ENCODE assay signal across 19 cellular contexts in the genomic region with DNA sequence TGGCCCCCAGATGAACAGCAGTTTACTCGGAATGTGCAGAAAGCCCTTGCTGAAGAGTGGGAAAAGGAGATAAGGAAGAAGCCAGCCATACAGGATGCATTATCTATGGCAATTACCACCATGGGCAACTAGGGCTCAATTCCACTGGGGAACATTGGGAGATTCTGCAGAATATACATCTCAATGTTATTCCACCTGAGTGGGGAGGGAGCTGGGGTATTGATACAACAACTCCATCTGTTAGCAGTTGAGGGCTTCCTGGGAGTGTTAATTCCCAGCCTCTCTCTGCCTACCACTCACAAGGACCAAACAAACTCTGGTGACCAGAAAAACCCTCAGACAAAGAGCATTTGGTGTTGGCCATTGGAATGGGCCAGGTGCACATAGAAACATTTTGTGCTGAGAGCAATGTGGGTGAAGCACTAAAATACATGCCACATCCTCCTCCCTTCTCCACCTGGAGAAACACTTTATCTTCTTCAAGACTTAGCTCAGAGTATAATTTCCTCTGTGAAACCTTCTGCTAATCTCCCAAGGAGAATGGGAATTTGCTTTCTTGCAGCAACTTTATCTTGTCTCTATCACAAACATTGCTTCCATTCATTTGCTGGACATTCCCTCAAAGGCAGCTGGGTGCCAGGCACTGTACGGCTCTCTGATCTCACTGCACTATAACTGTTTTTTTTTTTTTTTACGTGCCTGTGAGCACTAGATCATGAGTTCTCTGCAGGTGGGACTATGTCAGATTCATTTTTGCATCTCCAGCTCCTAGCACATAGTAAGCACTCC.
A peak's percentile ranks its signal among the peaks of the same experiment; 100 is the strongest.
DNase-seq lines count a peak whose midpoint lies in the region; ATAC-seq, FAIRE-seq and TF ChIP-seq lines count a peak whose summit lies in the region.
"Had no signal": no experiment of that assay in that cellular context is flagged by ENCODE, and none has a peak within 500 bp of the region (broad histone marks: within the 10 kb centered on the region; RNA-seq: fewer than 3 reads in every experiment).

No MANE protein-coding gene starts in this region.

- FAIRE-seq in urothelium cell line (lab: Jason Lieb, UNC) = peak; percentile 91
- FAIRE-seq: HepG2 had no signal

- no peaks in the 10 kb centered on the region for H3K36me3 ChIP-seq in BLaER1 treated with 17β-estradiol and CSF1 and Interleukin-3, amounts not matched to agents 10 nM and 100 nM
- H3K36me3 ChIP-seq in OCI-LY7 (ENCODE audit: insufficient read depth, low read length) = no peaks in the 10 kb centered on the region

- no peak overlapping the region for H2AFZ ChIP-seq in OCI-LY7 (ENCODE audit: low read length)

- H3K9me2 ChIP-seq in OCI-LY7 (ENCODE audit: insufficient read depth, low read length) = no peaks in the 10 kb centered on the region

- no peak for TF ChIP-seq CTCF in OCI-LY7 (conservative IDR thresholded peaks at IDR 0.05; ENCODE audit: low read length)

- DNase-seq in OCI-LY7 (ENCODE audit: low spot score) = no peak
- peak; percentile 23 for DNase-seq in myocyte (ENCODE audit: low read depth)
- DNase-seq in urothelium cell line (ENCODE audit: low spot score) = no peak
- DNase-seq in GOT3 (lab: John Stamatoyannopoulos, UW) = no peak
- DNase-seq in DMS79 treated with DMSO at 0.1 percent for 48 hours (lab: John Stamatoyannopoulos, UW) = no peak
- DNase-seq: 8988T; C1 segment of cervical spinal cord; CD4-positive, CD25-positive, alpha-beta regulatory T cell; CD8-positive, alpha-beta memory T cell; COR-L47; DMS 273 treated with DMSO at 0.1 percent for 48 hours; DMS79; GF-D8; HCEC 1CT; HFFc6; KBM-7 had no signal

- no TSS peak for BruUV-seq in OCI-LY7 (replicated peaks; lab: Mats Ljungman, UMichigan)

- H4K20me1 ChIP-seq in BLaER1 treated with 17β-estradiol and CSF1 and Interleukin-3, amounts not matched to agents 10 nM and 100 nM = no peaks in the 10 kb centered on the region
- H4K20me1 ChIP-seq in OCI-LY7 (ENCODE audit: insufficient read depth, low read length) = no peaks in the 10 kb centered on the region

- H3K79me2 ChIP-seq in OCI-LY7 (ENCODE audit: insufficient read depth, low read depth, low read length) = no peaks in the 10 kb centered on the region

- CTCF ChIA-PET in OCI-LY7 (lab: Charles Lee; ENCODE audit: unreplicated experiment) = no interaction called here

- POLR2A ChIA-PET in OCI-LY7 (lab: Charles Lee) = interaction anchor here (0.7 kb wide), 1 partner anchor 99 kb away, joined by 3 read pairs; no protein-coding TSS in a partner anchor

- H3K4me2 ChIP-seq in BLaER1 treated with 17β-estradiol and CSF1 and Interleukin-3, amounts not matched to agents 10 nM and 100 nM = peak overlapping the region in 7 of 11 experiments; percentile 7 to 68 (median 55); a peak in 10 of 22 replicates
- peak overlapping the region; percentile 40 for H3K4me2 ChIP-seq in OCI-LY7 (ENCODE audit: low read length)

- ATAC-seq in GM19397 (IDR thresholded peaks at IDR 0.05; ENCODE audit: unreplicated experiment) = no peak
- ATAC-seq: HepG2 had no signal

- no peaks in the 10 kb centered on the region; a peak in 2 of 22 replicates for H3K9me3 ChIP-seq in BLaER1 treated with 17β-estradiol and CSF1 and Interleukin-3, amounts not matched to agents 10 nM and 100 nM (replicated peaks in 1 of 11)
- peaks cover 8% of the 10 kb centered on the region; the same call in 1 of the 2 replicates for H3K9me3 ChIP-seq in OCI-LY7 (ENCODE audit: low read length)

- H3K27ac ChIP-seq in BLaER1 treated with 17β-estradiol and CSF1 and Interleukin-3, amounts not matched to agents 10 nM and 100 nM = no peak overlapping the region
- no peak overlapping the region for H3K27ac ChIP-seq in OCI-LY7 (ENCODE audit: low read depth, low read length, poor library complexity, severe bottlenecking)

- H3K27me3 ChIP-seq in BLaER1 treated with 17β-estradiol and CSF1 and Interleukin-3, amounts not matched to agents 10 nM and 100 nM = no peaks in the 10 kb centered on the region

- H3K4me1 ChIP-seq in BLaER1 treated with 17β-estradiol and CSF1 and Interleukin-3, amounts not matched to agents 10 nM and 100 nM = peaks cover 8 to 23% (median 15%) of the 10 kb centered on the region in 10 experiments; a peak in 18 of 20 replicates
- peaks cover 16% of the 10 kb centered on the region for H3K4me1 ChIP-seq in OCI-LY7 (ENCODE audit: insufficient read depth, low read length, poor library complexity, severe bottlenecking)

- H3K9ac ChIP-seq in BLaER1 treated with 17β-estradiol and CSF1 and Interleukin-3, amounts not matched to agents 10 nM and 100 nM = no peak overlapping the region

- intact Hi-C loops in OCI-LY7 (cut with micrococcal nuclease; ENCODE audit: unreplicated experiment) = no loop called here

- no peak overlapping the region for H3K4me3 ChIP-seq in BLaER1 treated with 17β-estradiol and CSF1 and Interleukin-3, amounts not matched to agents 10 nM and 100 nM
- H3K4me3 ChIP-seq in OCI-LY7 (ENCODE audit: low read depth, low read length, poor library complexity, severe bottlenecking) = no peak overlapping the region
